ENCODE assay signal across 1 cellular context in genomic region chr2:120563616-120564015, GRCh38.
TF ChIP-seq lines count a peak whose summit lies in the region.

No MANE protein-coding gene starts in this region.

TF ChIP-seq in WTC11, 78 proteins besides CTCF, POLR2A, EP300 and RAD21 (continued from another document):
- TF ChIP-seq, protein P1, sequence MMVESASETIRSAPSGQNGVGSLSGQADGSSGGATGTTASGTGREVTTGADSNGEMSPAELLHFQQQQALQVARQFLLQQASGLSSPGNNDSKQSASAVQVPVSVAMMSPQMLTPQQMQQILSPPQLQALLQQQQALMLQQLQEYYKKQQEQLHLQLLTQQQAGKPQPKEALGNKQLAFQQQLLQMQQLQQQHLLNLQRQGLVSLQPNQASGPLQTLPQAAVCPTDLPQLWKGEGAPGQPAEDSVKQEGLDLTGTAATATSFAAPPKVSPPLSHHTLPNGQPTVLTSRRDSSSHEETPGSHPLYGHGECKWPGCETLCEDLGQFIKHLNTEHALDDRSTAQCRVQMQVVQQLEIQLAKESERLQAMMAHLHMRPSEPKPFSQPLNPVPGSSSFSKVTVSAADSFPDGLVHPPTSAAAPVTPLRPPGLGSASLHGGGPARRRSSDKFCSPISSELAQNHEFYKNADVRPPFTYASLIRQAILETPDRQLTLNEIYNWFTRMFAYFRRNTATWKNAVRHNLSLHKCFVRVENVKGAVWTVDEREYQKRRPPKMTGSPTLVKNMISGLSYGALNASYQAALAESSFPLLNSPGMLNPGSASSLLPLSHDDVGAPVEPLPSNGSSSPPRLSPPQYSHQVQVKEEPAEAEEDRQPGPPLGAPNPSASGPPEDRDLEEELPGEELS (CRISPR knock-in tag; IDR thresholded peaks at IDR 0.05) = no peak
- TF ChIP-seq SMAD3 (CRISPR knock-in tag; IDR thresholded peaks at IDR 0.05; ENCODE audit: borderline replicate concordance) = no peak
- TF ChIP-seq, protein P2, sequence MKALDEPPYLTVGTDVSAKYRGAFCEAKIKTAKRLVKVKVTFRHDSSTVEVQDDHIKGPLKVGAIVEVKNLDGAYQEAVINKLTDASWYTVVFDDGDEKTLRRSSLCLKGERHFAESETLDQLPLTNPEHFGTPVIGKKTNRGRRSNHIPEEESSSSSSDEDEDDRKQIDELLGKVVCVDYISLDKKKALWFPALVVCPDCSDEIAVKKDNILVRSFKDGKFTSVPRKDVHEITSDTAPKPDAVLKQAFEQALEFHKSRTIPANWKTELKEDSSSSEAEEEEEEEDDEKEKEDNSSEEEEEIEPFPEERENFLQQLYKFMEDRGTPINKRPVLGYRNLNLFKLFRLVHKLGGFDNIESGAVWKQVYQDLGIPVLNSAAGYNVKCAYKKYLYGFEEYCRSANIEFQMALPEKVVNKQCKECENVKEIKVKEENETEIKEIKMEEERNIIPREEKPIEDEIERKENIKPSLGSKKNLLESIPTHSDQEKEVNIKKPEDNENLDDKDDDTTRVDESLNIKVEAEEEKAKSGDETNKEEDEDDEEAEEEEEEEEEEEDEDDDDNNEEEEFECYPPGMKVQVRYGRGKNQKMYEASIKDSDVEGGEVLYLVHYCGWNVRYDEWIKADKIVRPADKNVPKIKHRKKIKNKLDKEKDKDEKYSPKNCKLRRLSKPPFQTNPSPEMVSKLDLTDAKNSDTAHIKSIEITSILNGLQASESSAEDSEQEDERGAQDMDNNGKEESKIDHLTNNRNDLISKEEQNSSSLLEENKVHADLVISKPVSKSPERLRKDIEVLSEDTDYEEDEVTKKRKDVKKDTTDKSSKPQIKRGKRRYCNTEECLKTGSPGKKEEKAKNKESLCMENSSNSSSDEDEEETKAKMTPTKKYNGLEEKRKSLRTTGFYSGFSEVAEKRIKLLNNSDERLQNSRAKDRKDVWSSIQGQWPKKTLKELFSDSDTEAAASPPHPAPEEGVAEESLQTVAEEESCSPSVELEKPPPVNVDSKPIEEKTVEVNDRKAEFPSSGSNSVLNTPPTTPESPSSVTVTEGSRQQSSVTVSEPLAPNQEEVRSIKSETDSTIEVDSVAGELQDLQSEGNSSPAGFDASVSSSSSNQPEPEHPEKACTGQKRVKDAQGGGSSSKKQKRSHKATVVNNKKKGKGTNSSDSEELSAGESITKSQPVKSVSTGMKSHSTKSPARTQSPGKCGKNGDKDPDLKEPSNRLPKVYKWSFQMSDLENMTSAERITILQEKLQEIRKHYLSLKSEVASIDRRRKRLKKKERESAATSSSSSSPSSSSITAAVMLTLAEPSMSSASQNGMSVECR (CRISPR knock-in tag; IDR thresholded peaks at IDR 0.05; ENCODE audit: borderline replicate concordance) = no peak
